1 cellular context compared by ENCODE assay signal in genomic region chr11:118010738-118011461, GRCh38.
TF ChIP-seq lines count a peak whose summit lies in the region.

No MANE protein-coding gene starts in this region.

TF ChIP-seq in SK-N-SH, 30 proteins besides CTCF, POLR2A, EP300 and RAD21 (continued from another document):
- TF ChIP-seq TCF12 (IDR thresholded peaks at IDR 0.05): no peak
